ENCODE assay signal across 1 cellular context in the genomic region with DNA sequence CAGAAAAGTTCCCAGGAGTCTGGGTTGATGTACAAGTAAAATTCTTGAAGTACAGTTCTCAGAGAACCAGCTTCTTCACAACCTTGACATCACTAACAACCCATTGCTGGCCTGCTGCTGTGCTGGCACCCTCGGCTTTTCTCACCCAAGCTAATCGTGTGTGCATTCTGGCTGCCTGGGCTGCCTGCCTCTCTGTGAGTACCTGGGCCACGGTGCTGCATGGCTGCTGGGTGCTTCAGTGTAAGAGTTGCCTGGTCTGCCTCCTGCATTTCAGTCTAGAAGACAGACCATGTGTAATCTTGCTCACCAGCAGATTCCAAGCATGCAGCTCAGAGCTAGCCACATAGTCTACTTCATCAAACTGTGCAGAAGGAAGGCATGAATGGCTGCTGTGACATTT.
TF ChIP-seq lines count a peak whose summit lies in the region.

No MANE protein-coding gene starts in this region.

TF ChIP-seq in HepG2, 621 proteins besides CTCF, POLR2A, EP300 and RAD21 (continued from another document):
- peak; percentile 20; the same call in 1 of the 2 replicates for TF ChIP-seq ZNF687 (CRISPR knock-in tag; IDR thresholded peaks at IDR 0.05)
